ENCODE assay signal across 25 cellular contexts in genomic region chr10:20327954-20328353, GRCh38.
"Had no signal": no experiment of that assay in that cellular context is flagged by ENCODE, and none has a peak within 500 bp of the region (broad histone marks: within the 10 kb centered on the region; RNA-seq: fewer than 3 reads in every experiment).

No MANE protein-coding gene starts in this region.

- H3K4me1 ChIP-seq: adrenal gland, Peyer's patch, SJCRH30 had no signal

- H3K36me3 ChIP-seq: adrenal gland, MG63, Peyer's patch, SJCRH30 had no signal

- H3K9me3 ChIP-seq: adrenal gland, MG63, Peyer's patch, SJCRH30, SK-N-SH had no signal

- H3K27ac Mint-ChIP-seq: activated CD8-positive, alpha-beta T cell treated with anti-CD3 and anti-CD28 coated beads, Interleukin-2, amount 10 ng/mL, durations not matched to agents 7 days and 5 days; activated naive CD8-positive, alpha-beta T cell treated with anti-CD3 and anti-CD28 coated beads, Interleukin-2, amount 10 ng/mL, durations not matched to agents 7 days and 5 days; T-helper 1 cell treated with Interleukin-12 subunit alpha and Interleukin-12 subunit beta and Interleukin-4 antibody, amounts not matched to agents 30 μg/mL and 1 μg/mL, for 36 hours; WTC11 had no signal

- H3K4me1 Mint-ChIP-seq: activated naive CD8-positive, alpha-beta T cell treated with anti-CD3 and anti-CD28 coated beads, Interleukin-2, amount 10 ng/mL, durations not matched to agents 7 days and 5 days had no signal

- H3K27me3 ChIP-seq: adrenal gland, MG63, Peyer's patch, SJCRH30 had no signal

- H3K9ac ChIP-seq: SK-N-SH had no signal

- H3K4me3 Mint-ChIP-seq: activated CD8-positive, alpha-beta T cell treated with anti-CD3 and anti-CD28 coated beads, Interleukin-2, amount 10 ng/mL, durations not matched to agents 7 days and 5 days; activated naive CD8-positive, alpha-beta T cell treated with anti-CD3 and anti-CD28 coated beads, Interleukin-2, amount 10 ng/mL, durations not matched to agents 7 days and 5 days; T-helper 1 cell treated with Interleukin-12 subunit alpha and Interleukin-12 subunit beta and Interleukin-4 antibody, amounts not matched to agents 30 μg/mL and 1 μg/mL, for 36 hours; WTC11 had no signal

- H3K9me2 ChIP-seq: SK-N-SH had no signal

- DNase-seq: activated CD4-positive, alpha-beta T cell treated with anti-CD3 and anti-CD28 coated beads for 48 hours; activated CD4-positive, alpha-beta T cell treated with anti-CD3 and anti-CD28 coated beads, Interleukin-2, amount 50 U/mL, for 4 hours; activated CD4-positive, CD25-positive, alpha-beta regulatory T cell treated with anti-CD3 and anti-CD28 coated beads, Interleukin-2, amount 50 U/mL, for 72 hours; activated CD8-positive, alpha-beta memory T cell treated with anti-CD3 and anti-CD28 coated beads, Interleukin-2, amount 50 U/mL, for 48 hours; activated CD8-positive, alpha-beta T cell treated with anti-CD3 and anti-CD28 coated beads, Interleukin-2, amount 10 ng/mL, durations not matched to agents 7 days and 5 days; activated naive CD4-positive, alpha-beta T cell treated with anti-CD3 and anti-CD28 coated beads, Interleukin-2, amount 50 U/mL, for 16 hours; activated naive CD8-positive, alpha-beta T cell treated with anti-CD3 and anti-CD28 coated beads, Interleukin-2, amount 10 ng/mL, durations not matched to agents 7 days and 5 days; activated T-cell treated with anti-CD3 and anti-CD28 coated beads, Interleukin-2, amount 50 U/mL, for 1 hour; adrenal gland; anterior cingulate cortex; MG63; NCI-H1048; NCI-H146; NCI-H187 treated with DMSO at 0.1 percent for 48 hours; NCI-H2081 treated with DMSO at 0.1 percent for 48 hours; NCI-H446; NCI-H524; NCI-H748 treated with DMSO at 0.1 percent for 48 hours; Peyer's patch; Right ventricle myocardium superior; SJCRH30; SK-N-SH had no signal

- H3K27me3 Mint-ChIP-seq: activated naive CD8-positive, alpha-beta T cell treated with anti-CD3 and anti-CD28 coated beads, Interleukin-2, amount 10 ng/mL, durations not matched to agents 7 days and 5 days had no signal

- H3K4me3 ChIP-seq: adrenal gland, MG63, Peyer's patch, SJCRH30 had no signal

- H3K4me2 ChIP-seq: SK-N-SH had no signal

- H3K36me3 Mint-ChIP-seq: activated naive CD8-positive, alpha-beta T cell treated with anti-CD3 and anti-CD28 coated beads, Interleukin-2, amount 10 ng/mL, durations not matched to agents 7 days and 5 days had no signal

- H3K27ac ChIP-seq: adrenal gland, Peyer's patch, RWPE1, SJCRH30 had no signal

- ATAC-seq: activated CD8-positive, alpha-beta T cell treated with anti-CD3 and anti-CD28 coated beads, Interleukin-2, amount 10 ng/mL, durations not matched to agents 7 days and 5 days; WTC11 had no signal
